In genomic region chr11:122664188-122664587, GRCh38 we compare ENCODE assay signal across 25 cellular contexts. TPM values are rescaled to one million over a fixed set of nuclear protein-coding genes. Genes with fewer than 3 reads are reported as not detected.
A peak's percentile ranks its signal among the peaks of the same experiment; 100 is the strongest.
DNase-seq lines count a peak whose midpoint lies in the region; ATAC-seq and TF ChIP-seq lines count a peak whose summit lies in the region.
"Had no signal": no experiment of that assay in that cellular context is flagged by ENCODE, and none has a peak within 500 bp of the region (broad histone marks: within the 10 kb centered on the region; RNA-seq: fewer than 3 reads in every experiment).

No MANE protein-coding gene starts in this region.

- peaks cover 36 to 52% of the 10 kb centered on the region in 2 experiments for H3K4me1 ChIP-seq in trophoblast cell (ENCODE audit: control insufficient read depth in 1 of 2, insufficient read depth in 2 of 2, low read length in 2 of 2)
- H3K4me1 ChIP-seq: BE2C, body of pancreas, parathyroid adenoma had no signal

- no peak overlapping the region for H3K18ac ChIP-seq in trophoblast cell (ENCODE audit: low read length)

- peaks cover 83 to 88% (median 87%) of the 10 kb centered on the region in 3 donors for H3K4me1 Mint-ChIP-seq in T-cell

- H3K23ac ChIP-seq in trophoblast cell (ENCODE audit: low read length) = no peak overlapping the region

- POLR2A ChIA-PET in T-cell (lab: Charles Lee) = no interaction called here
- POLR2A ChIA-PET in HEK293T (lab: Yijun Ruan, JAX) = no interaction called here

- no peak overlapping the region for H4K91ac ChIP-seq in trophoblast cell (ENCODE audit: low read depth, low read length)

- H3K27ac Mint-ChIP-seq in T-cell = peak overlapping the region; percentile 80 to 84
- H3K27ac Mint-ChIP-seq: activated naive CD8-positive, alpha-beta T cell treated with anti-CD3 and anti-CD28 coated beads, Interleukin-2, amount 10 ng/mL, durations not matched to agents 7 days and 5 days; stimulated activated naive CD8-positive, alpha-beta T cell treated with anti-CD3 and anti-CD28 coated beads, Interleukin-15, Interleukin-2, amounts not matched to agents 100 ng/mL and 50 ng/mL, for 24 hours; type B pancreatic cell had no signal

- H2BK12ac ChIP-seq in trophoblast cell (ENCODE audit: low read length) = peak overlapping the region; percentile 47

- peaks cover 9% of the 10 kb centered on the region for H3K79me2 ChIP-seq in trophoblast cell (ENCODE audit: control insufficient read depth, insufficient read depth, low read length, poor library complexity)
- H3K79me2 ChIP-seq: parathyroid adenoma had no signal

- peak overlapping the region; percentile 2 for H3K4ac ChIP-seq in trophoblast cell (ENCODE audit: low read depth, low read length)

- no peaks in the 10 kb centered on the region for H3K27me3 ChIP-seq in trophoblast cell (ENCODE audit: insufficient read depth, low read length)
- H3K27me3 ChIP-seq: body of pancreas, gastrocnemius medialis had no signal

- H4K8ac ChIP-seq in trophoblast cell (ENCODE audit: low read depth, low read length) = no peak overlapping the region

- peak overlapping the region; percentile 18 for H2BK5ac ChIP-seq in trophoblast cell (ENCODE audit: low read depth, low read length, poor library complexity)

- H4K12ac ChIP-seq in trophoblast cell (ENCODE audit: low read depth, low read length) = no peak overlapping the region

- H2BK120ac ChIP-seq in trophoblast cell (ENCODE audit: insufficient read depth, low read length, poor library complexity) = no peak overlapping the region

- no CpG with 5 or more reads among the region's 1 CpG for WGBS in trophoblast cell (ENCODE audit: extremely low coverage, insufficient coverage, insufficient read length)

- DNase-seq in DMS 273 (lab: John Stamatoyannopoulos, UW; ENCODE audit: unreplicated experiment) (peak; percentile 20), DMS 273 treated with DMSO at 0.1 percent for 48 hours (lab: John Stamatoyannopoulos, UW) (no peak), ELR (ENCODE audit: low read depth) (peak; percentile 33), T-cell (no peak), trophoblast cell (no peak), NCI-H226 (no peak), HEK293T (ENCODE audit: extremely low spot score) (no peak)
- no peak for DNase-seq in effector CD4-positive, alpha-beta T cell
- DNase-seq: activated CD8-positive, alpha-beta memory T cell treated with anti-CD3 and anti-CD28 coated beads for 24 hours; activated naive CD8-positive, alpha-beta T cell treated with anti-CD3 and anti-CD28 coated beads, Interleukin-2, amount 10 ng/mL, durations not matched to agents 7 days and 5 days; BE2C; body of pancreas; effector memory CD4-positive, alpha-beta T cell; gastrocnemius medialis; natural killer cell; NCI-H1694 treated with DMSO at 0.1 percent for 48 hours; NK-92 treated with Interleukin-12 subunit alpha and Interleukin-12 subunit beta, amount 100 ng/mL, for 24 hours had no signal

- no peaks in the 10 kb centered on the region for H3K27me3 Mint-ChIP-seq in T-cell
- H3K27me3 Mint-ChIP-seq: stimulated activated naive CD8-positive, alpha-beta T cell treated with anti-CD3 and anti-CD28 coated beads, Interleukin-15, Interleukin-2, amounts not matched to agents 100 ng/mL and 50 ng/mL, for 24 hours had no signal

- H3K4me3 ChIP-seq in trophoblast cell (ENCODE audit: low read depth, low read length) = no peak overlapping the region
- H3K4me3 ChIP-seq: body of pancreas, gastrocnemius medialis, GM12878, K562 had no signal

- H3K27ac ChIP-seq in trophoblast cell (ENCODE audit: low read depth, low read length) = no peak overlapping the region
- H3K27ac ChIP-seq: 22Rv1, body of pancreas, gastrocnemius medialis, parathyroid adenoma had no signal

- CTCF ChIA-PET in T-cell (lab: Charles Lee) (interaction anchor here in 1 of 2 donors (0.8 to 1.2 kb wide), 2 partner anchors 9 to 83 kb away, joined by 3 read pairs; partner anchors contain the start of gene UBASH3B), HEK293T (lab: Yijun Ruan, JAX) (no interaction called here)

- H2AK5ac ChIP-seq in trophoblast cell (ENCODE audit: low read length) = no peak overlapping the region

- H3K4me2 ChIP-seq in trophoblast cell (ENCODE audit: low read length) = no peak overlapping the region

- H2AFZ ChIP-seq in trophoblast cell (ENCODE audit: insufficient read depth, low read length, poor library complexity) = no peak overlapping the region
- H2AFZ ChIP-seq: parathyroid adenoma had no signal

- H3K4me3 Mint-ChIP-seq in T-cell = no peak overlapping the region
- H3K4me3 Mint-ChIP-seq: activated naive CD8-positive, alpha-beta T cell treated with anti-CD3 and anti-CD28 coated beads, Interleukin-2, amount 10 ng/mL, durations not matched to agents 7 days and 5 days; natural killer cell; stimulated activated naive CD8-positive, alpha-beta T cell treated with anti-CD3 and anti-CD28 coated beads, Interleukin-15, Interleukin-2, amounts not matched to agents 100 ng/mL and 50 ng/mL, for 24 hours; type B pancreatic cell had no signal

- no peak for ATAC-seq in T-cell (replicated peaks in 1 of 4)
- ATAC-seq: body of pancreas, esophagus mucosa, gastrocnemius medialis, GM12878, K562, sciatic nerve had no signal

- peaks cover 34% of the 10 kb centered on the region for H3K79me1 ChIP-seq in trophoblast cell (ENCODE audit: low read length)

- peaks cover under 1 to 2% (median under 1%) of the 10 kb centered on the region in 3 donors for H3K9me3 Mint-ChIP-seq in T-cell

- H3K14ac ChIP-seq in trophoblast cell (ENCODE audit: low read length) = no peak overlapping the region

- H3K9ac ChIP-seq in trophoblast cell (ENCODE audit: low read length) = no peak overlapping the region
- H3K9ac ChIP-seq: parathyroid adenoma had no signal

- peaks cover 1% of the 10 kb centered on the region for H3K36me3 Mint-ChIP-seq in T-cell
- H3K36me3 Mint-ChIP-seq: natural killer cell had no signal

- H3K9me3 ChIP-seq in trophoblast cell (ENCODE audit: insufficient read depth, low read depth, low read length) = peaks cover 1% of the 10 kb centered on the region
- H3K9me3 ChIP-seq: BE2C, body of pancreas, gastrocnemius medialis had no signal

- peaks cover 6 to 7% of the 10 kb centered on the region in 2 experiments for H3K36me3 ChIP-seq in trophoblast cell (ENCODE audit: control insufficient read depth in 1 of 2, insufficient read depth in 2 of 2, low read length in 2 of 2)
- H3K36me3 ChIP-seq: BE2C, gastrocnemius medialis had no signal

TF ChIP-seq in HEK293T, 16 proteins besides CTCF, POLR2A, EP300 and RAD21:
- TF ChIP-seq L3MBTL2 (conservative IDR thresholded peaks at IDR 0.05) (no peak), ELF4 (IDR thresholded peaks at IDR 0.05) (no peak), TARDBP (IDR thresholded peaks at IDR 0.05) (no peak), HDGF (IDR thresholded peaks at IDR 0.05; ENCODE audit: borderline replicate concordance) (no peak), ARNT (IDR thresholded peaks at IDR 0.05) (no peak)
TF ChIP-seq in HEK293T: peak in this region for 0.

RNA-seq across cellular contexts. Expression of gene UBASH3B, which starts 8.7 kb away (rescaled TPM):
- 10 to 100 TPM; 29.7 to 44.0 (median 36.8) TPM for total RNA-seq in T-cell
- 67.0 and 69.0 TPM in 2 replicates for polyA plus RNA-seq in trophoblast cell (2013)

Comparison
In these comparisons a context has a peak if more than half of its experiments do, and no peak if none do; other contexts are left out.
1. DNase-seq: peak in DMS 273 (single experiment) and ELR (single experiment); none in DMS 273 treated with DMSO at 0.1 percent for 48 hours (single experiment), T-cell (0 of 34), trophoblast cell (0 of 2), NCI-H226 (single experiment), HEK293T (single experiment) and effector CD4-positive, alpha-beta T cell (single experiment).